Comparison of ENCODE assay signal across 8 cellular contexts in genomic region chr20:2872304-2873009, GRCh38. TPM values are rescaled to one million over a fixed set of nuclear protein-coding genes. Genes with fewer than 3 reads are reported as not detected.
DNase-seq lines count a peak whose midpoint lies in the region; ATAC-seq and TF ChIP-seq lines count a peak whose summit lies in the region.

No MANE protein-coding gene starts in this region.

- ATAC-seq in GM18870 (IDR thresholded peaks at IDR 0.05; ENCODE audit: unreplicated experiment) (peak; percentile 28), heart left ventricle (peak; percentile 35 to 61 (median 47)), upper lobe of right lung (peak; percentile 72)
- peak; percentile 45 to 60 for ATAC-seq in activated naive CD4-positive, alpha-beta T cell treated with anti-CD3 and anti-CD28 coated beads, Interleukin-2, amount 50 U/mL, for 72 hours

- POLR2A ChIA-PET in AG04449 (lab: Yijun Ruan, JAX), result no interaction called here

- H3K4me3 ChIP-seq in AG04449 (ENCODE audit: low read depth, low read length), result peak overlapping the region; percentile 75
- peak overlapping the region; percentile 85 for H3K4me3 ChIP-seq in HUES48 (ENCODE audit: low read depth, low read length)
- peak overlapping the region; percentile 92 for H3K4me3 ChIP-seq in SJSA1
- H3K4me3 ChIP-seq in heart left ventricle, result peak overlapping the region; percentile 62 to 100 (median 84)
- H3K4me3 ChIP-seq in upper lobe of right lung, result peak overlapping the region; percentile 76

- peaks cover 11 to 20% of the 10 kb centered on the region in 2 donors for H3K36me3 Mint-ChIP-seq in activated naive CD4-positive, alpha-beta T cell treated with anti-CD3 and anti-CD28 coated beads, Interleukin-2, amount 50 U/mL, for 72 hours

- CTCF ChIA-PET in AG04449 (lab: Yijun Ruan, JAX), result interaction anchor here (0.7 to 1.3 kb wide), 4 partner anchors 18 to 119 kb away, joined by 3 to 7 read pairs (median 3); no protein-coding TSS in a partner anchor

- TF ChIP-seq CTCF in AG04449 (IDR thresholded peaks at IDR 0.05; ENCODE audit: insufficient read depth, low read length, missing control alignments) (peak; percentile 52), heart left ventricle (IDR thresholded peaks at IDR 0.05) (peak in 8 of 12 donors; percentile 5 to 46 (median 24)), upper lobe of right lung (IDR thresholded peaks at IDR 0.05) (peak; percentile 34)

- intact Hi-C loops in heart left ventricle (cut with DNase I), result loop anchor here in 3 of 10 donors (1.0 to 10.0 kb wide), 4 partner anchors 32 to 130 kb away; partner anchors contain the start of genes PCED1A (in 2 of the 3) and VPS16 (in 2 of the 3)
- intact Hi-C loops in posterior cingulate gyrus (cut with DNase I), result loop anchor here (2.0 to 10.0 kb wide), 3 partner anchors 32 to 132 kb away; partner anchors contain the start of genes PCED1A and VPS16
- intact Hi-C loops in upper lobe of right lung (cut with DNase I), result no loop called here

- WGBS in heart left ventricle, 4 donors, result 1 to 3% (median 2%) methylated on average over 17 to 62 of the region's 62 CpGs

- H3K9me3 ChIP-seq in HUES48 (ENCODE audit: control insufficient read depth, insufficient read depth, low read length), result no peaks in the 10 kb centered on the region
- no peaks in the 10 kb centered on the region for H3K9me3 ChIP-seq in SJSA1 (replicated peaks)
- H3K9me3 ChIP-seq in heart left ventricle, result no peaks in the 10 kb centered on the region
- H3K9me3 ChIP-seq in upper lobe of right lung, result no peaks in the 10 kb centered on the region

- H3K36me3 ChIP-seq in HUES48 (ENCODE audit: control insufficient read depth, insufficient read depth, low read length) (peaks cover 4% of the 10 kb centered on the region; the same call in 1 of the 2 replicates), SJSA1 (peaks cover 11% of the 10 kb centered on the region), heart left ventricle (no peaks in the 10 kb centered on the region), upper lobe of right lung (no peaks in the 10 kb centered on the region)

- H3K27ac Mint-ChIP-seq in activated naive CD4-positive, alpha-beta T cell treated with anti-CD3 and anti-CD28 coated beads, Interleukin-2, amount 50 U/mL, for 72 hours, result peak overlapping the region; percentile 89 to 98

- peak overlapping the region; percentile 62 for H3K9ac ChIP-seq in HUES48 (ENCODE audit: low read depth, low read length)

- DNase-seq in AG04449 (ENCODE audit: low read depth, low spot score), result no peak
- DNase-seq in SJSA1 (ENCODE audit: low read depth in 1 of 2, low spot score in 2 of 2), result peak; percentile 52 to 60
- DNase-seq in activated naive CD4-positive, alpha-beta T cell treated with anti-CD3 and anti-CD28 coated beads, Interleukin-2, amount 50 U/mL, for 72 hours (ENCODE audit: low spot score in 2 of 2), result peak; percentile 75 to 78
- peak; percentile 46 to 83 (median 58) for DNase-seq in heart left ventricle
- peak; percentile 49 to 96 (median 76) for DNase-seq in posterior cingulate gyrus
- DNase-seq in upper lobe of right lung, result peak; percentile 88

- no peak overlapping the region for H3K27ac ChIP-seq in HUES48 (ENCODE audit: low read depth, low read length)
- H3K27ac ChIP-seq in SJSA1, result no peak overlapping the region
- peak overlapping the region in 9 of 12 donors; percentile 41 to 92 (median 80) for H3K27ac ChIP-seq in heart left ventricle
- H3K27ac ChIP-seq in upper lobe of right lung, result peak overlapping the region; percentile 83

- peaks cover 23% of the 10 kb centered on the region for H3K27me3 ChIP-seq in HUES48 (ENCODE audit: control insufficient read depth, insufficient read depth, low read length)
- H3K27me3 ChIP-seq in SJSA1 (replicated peaks), result no peaks in the 10 kb centered on the region
- no peaks in the 10 kb centered on the region for H3K27me3 ChIP-seq in heart left ventricle
- no peaks in the 10 kb centered on the region for H3K27me3 ChIP-seq in upper lobe of right lung

- H3K9me3 Mint-ChIP-seq in activated naive CD4-positive, alpha-beta T cell treated with anti-CD3 and anti-CD28 coated beads, Interleukin-2, amount 50 U/mL, for 72 hours, result no peaks in the 10 kb centered on the region

- no peak for TF ChIP-seq POLR2A in heart left ventricle (IDR thresholded peaks at IDR 0.05)

- H3K4me1 ChIP-seq in HUES48 (ENCODE audit: control insufficient read depth, insufficient read depth, low read length) (peaks cover 10% of the 10 kb centered on the region; the same call in 1 of the 2 replicates), SJSA1 (replicated peaks) (peaks cover 29% of the 10 kb centered on the region), heart left ventricle (peaks cover 0 to 54% (median 31%) of the 10 kb centered on the region in 12 donors), upper lobe of right lung (peaks cover 31% of the 10 kb centered on the region)

RNA-seq across cellular contexts. Expression of gene PTPRA, which starts 0.8 kb away (rescaled TPM):
- 16.5 and 36.4 TPM in 2 replicates for total RNA-seq in SJSA1 (2014; rRNA removed; shearing (Covaris generic))
- 10 to 100 TPM; 37.8 to 55.8 TPM for total RNA-seq in activated naive CD4-positive, alpha-beta T cell treated with anti-CD3 and anti-CD28 coated beads, Interleukin-2, amount 50 U/mL, for 72 hours
- total RNA-seq in heart left ventricle, result 10 to 100 TPM; 17.3 to 43.4 (median 32.2) TPM
- 10 to 100 TPM in 1 of 2 donors, 1 to 10 TPM in 1; 6.1 to 18.9 TPM for polyA plus RNA-seq in heart left ventricle
- total RNA-seq in upper lobe of right lung, result 69.6 TPM

RNA-seq across cellular contexts. Expression of gene VPS16, which starts 31.9 kb away (rescaled TPM):
- total RNA-seq in SJSA1 (2014; rRNA removed; shearing (Covaris generic)), result 40.5 and 44.3 TPM in 2 replicates
- 10 to 100 TPM; 45.7 to 52.0 TPM for total RNA-seq in activated naive CD4-positive, alpha-beta T cell treated with anti-CD3 and anti-CD28 coated beads, Interleukin-2, amount 50 U/mL, for 72 hours
- total RNA-seq in heart left ventricle, result 10 to 100 TPM; 13.9 to 28.6 (median 19.5) TPM
- 10 to 100 TPM; 19.8 to 21.2 TPM for polyA plus RNA-seq in heart left ventricle
- total RNA-seq in upper lobe of right lung, result 34.8 TPM

RNA-seq across cellular contexts. Expression of gene PCED1A, which starts 32.0 kb away (rescaled TPM):
- 18.3 and 25.6 TPM in 2 replicates for total RNA-seq in SJSA1 (2014; rRNA removed; shearing (Covaris generic))
- total RNA-seq in activated naive CD4-positive, alpha-beta T cell treated with anti-CD3 and anti-CD28 coated beads, Interleukin-2, amount 50 U/mL, for 72 hours, result 10 to 100 TPM; 29.5 to 33.6 TPM
- total RNA-seq in heart left ventricle, result 10 to 100 TPM in 2 of 9 donors, 1 to 10 TPM in 7; 5.0 to 20.7 (median 6.8) TPM
- 10 to 100 TPM in 1 of 2 donors, 1 to 10 TPM in 1; 7.0 to 11.3 TPM for polyA plus RNA-seq in heart left ventricle
- total RNA-seq in upper lobe of right lung, result 44.3 TPM

RNA-seq across cellular contexts. Expression of gene TMEM239, which starts 56.3 kb away (rescaled TPM):
- not detected in 2 replicates for total RNA-seq in SJSA1 (2014; rRNA removed; shearing (Covaris generic))
- total RNA-seq in activated naive CD4-positive, alpha-beta T cell treated with anti-CD3 and anti-CD28 coated beads, Interleukin-2, amount 50 U/mL, for 72 hours, result not detected
- total RNA-seq in heart left ventricle (not detected), upper lobe of right lung (not detected)
- not detected for polyA plus RNA-seq in heart left ventricle

RNA-seq across cellular contexts. Expression of gene C20orf141, which starts 57.7 kb away (rescaled TPM):
- total RNA-seq in SJSA1 (2014; rRNA removed; shearing (Covaris generic)), result not detected in 2 replicates
- total RNA-seq in activated naive CD4-positive, alpha-beta T cell treated with anti-CD3 and anti-CD28 coated beads, Interleukin-2, amount 50 U/mL, for 72 hours, result not detected
- total RNA-seq in heart left ventricle (not detected), upper lobe of right lung (not detected)
- polyA plus RNA-seq in heart left ventricle, result not detected

Comparison
In these comparisons a context has a peak if more than half of its experiments do, and no peak if none do; other contexts are left out.
1. H3K27ac ChIP-seq: peak in heart left ventricle (9 of 12) and upper lobe of right lung (single experiment); none in HUES48 (single experiment) and SJSA1 (single experiment).
2. Peak in every context shown above with its lines, with median percentiles within 50 percentile points of each other: H3K4me3 ChIP-seq, CTCF ChIP-seq and ATAC-seq.